Comparison of ENCODE assay signal across 1 cellular context in the genomic region with DNA sequence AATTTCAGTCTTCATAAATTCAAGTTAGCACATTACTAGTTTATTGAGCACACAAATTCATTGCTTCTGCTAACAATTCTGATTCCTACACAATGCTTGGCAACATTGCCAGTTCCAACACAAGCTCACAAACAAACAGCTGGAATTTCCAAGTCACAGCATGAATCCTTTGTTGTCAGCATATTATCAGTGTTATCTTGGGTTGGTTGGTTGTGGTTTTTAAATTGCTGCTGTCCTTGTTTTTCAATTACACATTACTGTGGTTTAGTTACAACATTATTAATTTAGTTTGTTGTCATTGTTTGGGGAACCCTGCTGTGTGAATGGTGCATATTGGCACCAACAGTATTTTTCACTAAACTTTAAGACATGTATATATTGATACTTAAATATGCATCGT.
TF ChIP-seq lines count a peak whose summit lies in the region.

No MANE protein-coding gene starts in this region.

TF ChIP-seq in GM23338, 12 proteins besides CTCF, POLR2A, EP300 and RAD21 (continued from another document):
- TF ChIP-seq, protein P1, sequence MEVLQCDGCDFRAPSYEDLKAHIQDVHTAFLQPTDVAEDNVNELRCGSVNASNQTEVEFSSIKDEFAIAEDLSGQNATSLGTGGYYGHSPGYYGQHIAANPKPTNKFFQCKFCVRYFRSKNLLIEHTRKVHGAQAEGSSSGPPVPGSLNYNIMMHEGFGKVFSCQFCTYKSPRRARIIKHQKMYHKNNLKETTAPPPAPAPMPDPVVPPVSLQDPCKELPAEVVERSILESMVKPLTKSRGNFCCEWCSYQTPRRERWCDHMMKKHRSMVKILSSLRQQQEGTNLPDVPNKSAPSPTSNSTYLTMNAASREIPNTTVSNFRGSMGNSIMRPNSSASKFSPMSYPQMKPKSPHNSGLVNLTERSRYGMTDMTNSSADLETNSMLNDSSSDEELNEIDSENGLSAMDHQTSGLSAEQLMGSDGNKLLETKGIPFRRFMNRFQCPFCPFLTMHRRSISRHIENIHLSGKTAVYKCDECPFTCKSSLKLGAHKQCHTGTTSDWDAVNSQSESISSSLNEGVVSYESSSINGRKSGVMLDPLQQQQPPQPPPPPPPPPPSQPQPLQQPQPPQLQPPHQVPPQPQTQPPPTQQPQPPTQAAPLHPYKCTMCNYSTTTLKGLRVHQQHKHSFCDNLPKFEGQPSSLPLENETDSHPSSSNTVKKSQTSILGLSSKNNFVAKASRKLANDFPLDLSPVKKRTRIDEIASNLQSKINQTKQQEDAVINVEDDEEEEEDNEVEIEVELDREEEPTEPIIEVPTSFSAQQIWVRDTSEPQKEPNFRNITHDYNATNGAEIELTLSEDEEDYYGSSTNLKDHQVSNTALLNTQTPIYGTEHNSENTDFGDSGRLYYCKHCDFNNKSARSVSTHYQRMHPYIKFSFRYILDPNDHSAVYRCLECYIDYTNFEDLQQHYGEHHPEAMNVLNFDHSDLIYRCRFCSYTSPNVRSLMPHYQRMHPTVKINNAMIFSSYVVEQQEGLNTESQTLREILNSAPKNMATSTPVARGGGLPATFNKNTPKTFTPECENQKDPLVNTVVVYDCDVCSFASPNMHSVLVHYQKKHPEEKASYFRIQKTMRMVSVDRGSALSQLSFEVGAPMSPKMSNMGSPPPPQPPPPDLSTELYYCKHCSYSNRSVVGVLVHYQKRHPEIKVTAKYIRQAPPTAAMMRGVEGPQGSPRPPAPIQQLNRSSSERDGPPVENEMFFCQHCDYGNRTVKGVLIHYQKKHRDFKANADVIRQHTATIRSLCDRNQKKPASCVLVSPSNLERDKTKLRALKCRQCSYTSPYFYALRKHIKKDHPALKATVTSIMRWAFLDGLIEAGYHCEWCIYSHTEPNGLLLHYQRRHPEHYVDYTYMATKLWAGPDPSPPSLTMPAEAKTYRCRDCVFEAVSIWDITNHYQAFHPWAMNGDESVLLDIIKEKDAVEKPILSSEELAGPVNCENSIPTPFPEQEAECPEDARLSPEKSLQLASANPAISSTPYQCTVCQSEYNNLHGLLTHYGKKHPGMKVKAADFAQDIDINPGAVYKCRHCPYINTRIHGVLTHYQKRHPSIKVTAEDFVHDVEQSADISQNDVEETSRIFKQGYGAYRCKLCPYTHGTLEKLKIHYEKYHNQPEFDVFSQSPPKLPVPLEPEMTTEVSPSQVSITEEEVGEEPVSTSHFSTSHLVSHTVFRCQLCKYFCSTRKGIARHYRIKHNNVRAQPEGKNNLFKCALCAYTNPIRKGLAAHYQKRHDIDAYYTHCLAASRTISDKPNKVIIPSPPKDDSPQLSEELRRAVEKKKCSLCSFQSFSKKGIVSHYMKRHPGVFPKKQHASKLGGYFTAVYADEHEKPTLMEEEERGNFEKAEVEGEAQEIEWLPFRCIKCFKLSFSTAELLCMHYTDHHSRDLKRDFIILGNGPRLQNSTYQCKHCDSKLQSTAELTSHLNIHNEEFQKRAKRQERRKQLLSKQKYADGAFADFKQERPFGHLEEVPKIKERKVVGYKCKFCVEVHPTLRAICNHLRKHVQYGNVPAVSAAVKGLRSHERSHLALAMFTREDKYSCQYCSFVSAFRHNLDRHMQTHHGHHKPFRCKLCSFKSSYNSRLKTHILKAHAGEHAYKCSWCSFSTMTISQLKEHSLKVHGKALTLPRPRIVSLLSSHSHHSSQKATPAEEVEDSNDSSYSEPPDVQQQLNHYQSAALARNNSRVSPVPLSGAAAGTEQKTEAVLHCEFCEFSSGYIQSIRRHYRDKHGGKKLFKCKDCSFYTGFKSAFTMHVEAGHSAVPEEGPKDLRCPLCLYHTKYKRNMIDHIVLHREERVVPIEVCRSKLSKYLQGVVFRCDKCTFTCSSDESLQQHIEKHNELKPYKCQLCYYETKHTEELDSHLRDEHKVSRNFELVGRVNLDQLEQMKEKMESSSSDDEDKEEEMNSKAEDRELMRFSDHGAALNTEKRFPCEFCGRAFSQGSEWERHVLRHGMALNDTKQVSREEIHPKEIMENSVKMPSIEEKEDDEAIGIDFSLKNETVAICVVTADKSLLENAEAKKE (CRISPR knock-in tag; IDR thresholded peaks at IDR 0.05) = no peak
